Comparison of ENCODE assay signal across 1 cellular context in genomic region chr17:46026045-46026814, GRCh38.
TF ChIP-seq lines count a peak whose summit lies in the region.

No MANE protein-coding gene starts in this region.

TF ChIP-seq in H1, 55 proteins besides CTCF, POLR2A, EP300 and RAD21 (continued from another document):
- TF ChIP-seq ATF3 (IDR thresholded peaks at IDR 0.05; ENCODE audit: insufficient read depth, low read depth, low read length), result no peak
- no peak for TF ChIP-seq CBX8 (IDR thresholded peaks at IDR 0.05; ENCODE audit: borderline replicate concordance, low read depth, low read length)
- no peak for TF ChIP-seq SAP30 (IDR thresholded peaks at IDR 0.05; ENCODE audit: insufficient read depth, insufficient replicate concordance, low read length)
- TF ChIP-seq ASH2L (IDR thresholded peaks at IDR 0.05; ENCODE audit: low read length), result no peak
- no peak for TF ChIP-seq E2F6 (IDR thresholded peaks at IDR 0.05)
- TF ChIP-seq SUZ12 (IDR thresholded peaks at IDR 0.05; ENCODE audit: low read length), result no peak
TF ChIP-seq in H1: peak in this region for 0.
